ENCODE assay signal across 8 cellular contexts in the genomic region with DNA sequence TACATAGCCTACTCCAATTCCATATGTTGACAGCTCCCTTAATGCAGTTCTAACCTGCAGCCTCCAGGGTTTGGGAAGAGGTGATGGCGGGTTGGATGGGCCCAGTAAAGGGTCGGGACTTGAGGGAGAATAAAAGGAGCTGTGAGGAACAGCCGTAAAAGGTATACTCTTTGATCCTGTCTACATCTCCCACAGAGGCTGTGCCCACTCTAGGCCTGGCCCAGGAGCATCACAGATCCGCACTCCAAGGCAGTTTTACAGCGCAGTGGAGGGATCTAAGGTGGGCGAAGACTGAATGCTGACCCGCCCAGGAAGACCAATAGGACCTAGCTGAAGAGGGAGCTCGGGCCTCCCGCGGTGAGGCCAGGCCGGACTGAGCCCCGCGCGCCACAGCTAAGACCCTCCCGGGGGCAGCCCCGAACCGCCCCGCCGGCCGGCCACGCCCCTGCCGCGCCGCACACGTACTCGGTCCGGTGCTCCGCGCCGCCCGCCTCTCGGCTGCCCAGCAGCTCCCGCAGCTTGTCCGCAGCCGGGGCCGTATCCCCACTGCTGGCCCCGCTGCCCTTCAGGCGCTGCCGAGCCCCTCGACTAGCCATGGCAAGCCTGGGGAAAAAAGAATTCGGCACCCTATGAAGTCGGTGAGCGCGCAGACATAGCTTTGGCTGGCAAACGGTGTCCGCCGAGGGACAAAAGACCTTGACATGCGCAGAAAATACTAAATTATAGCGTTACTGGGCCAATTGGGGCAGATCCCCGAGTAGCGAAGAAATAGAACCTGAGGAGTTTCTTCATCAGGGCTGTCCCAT. TPM values are rescaled to one million over a fixed set of nuclear protein-coding genes. Genes with fewer than 3 reads are reported as not detected.
A peak's percentile ranks its signal among the peaks of the same experiment; 100 is the strongest.
DNase-seq lines count a peak whose midpoint lies in the region; ATAC-seq and TF ChIP-seq lines count a peak whose summit lies in the region.

A gene with protein sequence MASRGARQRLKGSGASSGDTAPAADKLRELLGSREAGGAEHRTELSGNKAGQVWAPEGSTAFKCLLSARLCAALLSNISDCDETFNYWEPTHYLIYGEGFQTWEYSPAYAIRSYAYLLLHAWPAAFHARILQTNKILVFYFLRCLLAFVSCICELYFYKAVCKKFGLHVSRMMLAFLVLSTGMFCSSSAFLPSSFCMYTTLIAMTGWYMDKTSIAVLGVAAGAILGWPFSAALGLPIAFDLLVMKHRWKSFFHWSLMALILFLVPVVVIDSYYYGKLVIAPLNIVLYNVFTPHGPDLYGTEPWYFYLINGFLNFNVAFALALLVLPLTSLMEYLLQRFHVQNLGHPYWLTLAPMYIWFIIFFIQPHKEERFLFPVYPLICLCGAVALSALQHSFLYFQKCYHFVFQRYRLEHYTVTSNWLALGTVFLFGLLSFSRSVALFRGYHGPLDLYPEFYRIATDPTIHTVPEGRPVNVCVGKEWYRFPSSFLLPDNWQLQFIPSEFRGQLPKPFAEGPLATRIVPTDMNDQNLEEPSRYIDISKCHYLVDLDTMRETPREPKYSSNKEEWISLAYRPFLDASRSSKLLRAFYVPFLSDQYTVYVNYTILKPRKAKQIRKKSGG (minus strand): TSS at position 695 of the 806 bp plus-strand sequence. CDS start 99 bp downstream, at position 596.

- ATAC-seq in GM18867 (IDR thresholded peaks at IDR 0.05; ENCODE audit: unreplicated experiment) (peak; percentile 89), HG03103 (IDR thresholded peaks at IDR 0.05; ENCODE audit: low read depth, unreplicated experiment) (peak; percentile 80)
- peak; percentile 89 to 92 for ATAC-seq in activated CD4-positive, CD25-positive, alpha-beta regulatory T cell treated with anti-CD3 and anti-CD28 coated beads, Interleukin-2, amount 50 U/mL, for 24 hours

- peak within 1 kb of the TSS; percentile 62 for H3K4me3 ChIP-seq in kidney epithelial cell (ENCODE audit: low read depth, low read length)

- H3K36me3 ChIP-seq in kidney epithelial cell (ENCODE audit: control insufficient read depth, insufficient read depth, low read length) = no peaks in the 10 kb centered on the region

- TF ChIP-seq CTCF in kidney epithelial cell (IDR thresholded peaks at IDR 0.05; ENCODE audit: insufficient read depth, low read length, poor library complexity, severe bottlenecking) = peak; percentile 23

- H3K27me3 ChIP-seq in kidney epithelial cell (ENCODE audit: control insufficient read depth, insufficient read depth, low read length) = no peaks in the 10 kb centered on the region

- DNase-seq in AG08395 (ENCODE audit: low spot score) (peak; percentile 89), NCI-H2227 treated with DMSO at 0.1 percent for 48 hours (lab: John Stamatoyannopoulos, UW) (peak; percentile 69), cerebellar cortex (ENCODE audit: low spot score) (peak; percentile 80), kidney epithelial cell (ENCODE audit: low read depth) (no peak)
- DNase-seq in stimulated activated CD4-positive, alpha-beta T cell treated with anti-CD3 and anti-CD28 coated beads, Interleukin-1b, Interleukin-23, amount 100 ng/mL, for 1 hour (ENCODE audit: low read depth in 2 of 2) = peak; percentile 66 to 94

RNA-seq across cellular contexts. Expression of the gene that starts here (rescaled TPM):
- total RNA-seq in kidney epithelial cell = 33.8 and 43.7 TPM in 2 replicates
